ENCODE assay signal across 8 cellular contexts in the genomic region with DNA sequence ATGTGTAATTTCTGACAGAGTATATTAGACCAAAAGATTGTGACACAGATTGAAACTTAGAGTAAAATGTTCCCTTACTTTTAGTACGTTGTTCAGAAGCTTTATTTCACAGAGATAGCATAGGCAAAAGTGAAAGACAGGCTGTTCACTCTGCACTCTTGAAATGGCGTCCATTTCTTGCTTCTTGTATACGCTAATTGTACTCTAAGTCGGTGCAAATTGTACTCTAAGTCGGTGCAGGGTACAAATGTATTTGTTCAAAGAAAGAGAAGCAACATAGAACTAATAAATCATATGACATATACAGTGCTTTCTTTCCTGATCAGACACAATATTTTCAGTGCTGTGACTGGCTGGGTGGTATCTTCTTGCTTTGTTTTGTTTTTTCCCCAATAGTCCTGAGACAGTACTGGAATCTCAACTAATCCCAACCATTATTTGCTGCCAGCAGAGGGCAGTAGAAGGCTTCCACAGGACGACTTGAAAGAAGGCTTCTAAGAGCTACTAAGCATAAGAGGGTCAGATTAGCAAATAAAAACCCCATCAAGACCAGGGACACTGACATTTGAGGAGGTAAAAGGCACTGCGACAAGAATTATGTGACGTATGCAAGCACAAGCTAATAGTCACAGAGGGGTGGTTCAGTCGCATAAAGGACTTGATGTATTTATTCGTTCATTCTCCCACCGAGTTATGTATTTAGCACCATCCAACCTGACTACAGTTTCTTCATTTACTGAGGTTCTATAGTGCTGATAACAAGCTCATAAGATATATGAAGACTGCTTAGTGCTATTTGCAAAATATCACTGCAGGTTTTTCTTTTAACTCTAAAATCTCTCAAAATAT.
DNase-seq lines count a peak whose midpoint lies in the region; ATAC-seq, FAIRE-seq and TF ChIP-seq lines count a peak whose summit lies in the region.

No MANE protein-coding gene starts in this region.

- H3F3A ChIP-seq in neural progenitor cell (ENCODE audit: low read depth): no peaks in the 10 kb centered on the region

- H4K20me1 ChIP-seq in endothelial cell of umbilical vein (replicated peaks; ENCODE audit: control insufficient read depth, extremely low read depth, insufficient read depth, low read length) (no peaks in the 10 kb centered on the region), neural progenitor cell (ENCODE audit: low read depth) (no peaks in the 10 kb centered on the region)

- peaks cover 24% of the 10 kb centered on the region for H3K4me1 Mint-ChIP-seq in neural progenitor cell
- no peaks in the 10 kb centered on the region for H3K4me1 Mint-ChIP-seq in effector memory CD8-positive, alpha-beta T cell (ENCODE audit: low read depth in 2 of 2)

- H2AFZ ChIP-seq in endothelial cell of umbilical vein (ENCODE audit: low read depth, low read length) (no peak overlapping the region), neural progenitor cell (replicated peaks) (peak overlapping the region; percentile 96)

- H3K9me1 ChIP-seq in endothelial cell of umbilical vein (replicated peaks; ENCODE audit: control insufficient read depth, extremely low read depth, insufficient read depth, low read length): no peaks in the 10 kb centered on the region

- H3K27me3 Mint-ChIP-seq in neural progenitor cell (ENCODE audit: insufficient read depth, low read depth): peaks cover 4% of the 10 kb centered on the region
- no peaks in the 10 kb centered on the region for H3K27me3 Mint-ChIP-seq in effector memory CD8-positive, alpha-beta T cell

- H3K4me3 Mint-ChIP-seq in neural progenitor cell: no peak overlapping the region
- H3K4me3 Mint-ChIP-seq in effector memory CD8-positive, alpha-beta T cell: no peak overlapping the region

- no TSS peak for BruUV-seq in endothelial cell of umbilical vein (replicated peaks; lab: Mats Ljungman, UMichigan)

- no peak for TF ChIP-seq POLR2A in endothelial cell of umbilical vein (IDR thresholded peaks at IDR 0.05; ENCODE audit: low read depth, low read length)

- no peaks in the 10 kb centered on the region for H3K36me3 Mint-ChIP-seq in neural progenitor cell
- no peaks in the 10 kb centered on the region for H3K36me3 Mint-ChIP-seq in effector memory CD8-positive, alpha-beta T cell (ENCODE audit: insufficient read depth)

- peak; percentile 46 for TF ChIP-seq CTCF in AG09309 (IDR thresholded peaks at IDR 0.05; ENCODE audit: control insufficient read depth, insufficient read depth, low read depth, low read length, missing control alignments)
- peak; percentile 41 to 45 for TF ChIP-seq CTCF in endothelial cell of umbilical vein (IDR thresholded peaks at IDR 0.05; ENCODE audit: extremely low read depth in 1 of 2, insufficient read depth in 1 of 2, low read depth in 1 of 2, low read length in 2 of 2)
- TF ChIP-seq CTCF in neural progenitor cell (IDR thresholded peaks at IDR 0.05): peak; percentile 82

- dilution Hi-C loops in endothelial cell of umbilical vein (cut with MboI; ENCODE audit: extremely low pct_ligation_motif_present, low sequenced_read_pairs): no loop called here

- peak overlapping the region; percentile 57 for H3K27ac Mint-ChIP-seq in neural progenitor cell
- no peak overlapping the region for H3K27ac Mint-ChIP-seq in effector memory CD8-positive, alpha-beta T cell

- H3K27ac ChIP-seq in endothelial cell of umbilical vein (ENCODE audit: insufficient read depth, low read depth, low read length): no peak overlapping the region
- H3K27ac ChIP-seq in neural progenitor cell: no peak overlapping the region

- H3K9me3 Mint-ChIP-seq in neural progenitor cell: no peaks in the 10 kb centered on the region
- no peaks in the 10 kb centered on the region for H3K9me3 Mint-ChIP-seq in effector memory CD8-positive, alpha-beta T cell

- peak; percentile 63 for FAIRE-seq in endothelial cell of umbilical vein (lab: Jason Lieb, UNC)

- H3K9me3 ChIP-seq in endothelial cell of umbilical vein (replicated peaks; ENCODE audit: control insufficient read depth, insufficient read depth, low read length) (no peaks in the 10 kb centered on the region), neural progenitor cell (ENCODE audit: low read depth) (no peaks in the 10 kb centered on the region)

- ATAC-seq in GM18508 (IDR thresholded peaks at IDR 0.05; ENCODE audit: insufficient read depth, unreplicated experiment) (peak; percentile 83), HG02943 (IDR thresholded peaks at IDR 0.05; ENCODE audit: low read depth, unreplicated experiment) (peak; percentile 87)
- no peak for ATAC-seq in effector memory CD8-positive, alpha-beta T cell (replicated peaks)

- H3K9ac ChIP-seq in endothelial cell of umbilical vein (replicated peaks; ENCODE audit: extremely low read depth, insufficient read depth, low read length) (no peak overlapping the region), neural progenitor cell (no peak overlapping the region)

- H3K4me1 ChIP-seq in endothelial cell of umbilical vein (ENCODE audit: control insufficient read depth, extremely low read depth, insufficient read depth, low read length) (no peaks in the 10 kb centered on the region), neural progenitor cell (no peaks in the 10 kb centered on the region)

- H3K79me2 ChIP-seq in endothelial cell of umbilical vein (ENCODE audit: control insufficient read depth, insufficient read depth, low read length): no peaks in the 10 kb centered on the region
- H3K79me2 ChIP-seq in neural progenitor cell (ENCODE audit: low read depth): no peaks in the 10 kb centered on the region

- H3K4me3 ChIP-seq in AG09309 (ENCODE audit: control insufficient read depth, low read depth, low read length) (no peak overlapping the region), endothelial cell of umbilical vein (replicated peaks in 1 of 3; ENCODE audit: insufficient read depth in 1 of 3, low read depth in 1 of 3, low read length in 3 of 3) (no peak overlapping the region), neural progenitor cell (no peak overlapping the region)

- POLR2A ChIA-PET in endothelial cell of umbilical vein (lab: Charles Lee): no interaction called here

- H3K27me3 ChIP-seq in endothelial cell of umbilical vein (ENCODE audit: control insufficient read depth in 2 of 2, insufficient read depth in 2 of 2, low read length in 2 of 2): no peaks in the 10 kb centered on the region
- no peaks in the 10 kb centered on the region for H3K27me3 ChIP-seq in neural progenitor cell

- no peaks in the 10 kb centered on the region for H3K36me3 ChIP-seq in endothelial cell of umbilical vein (ENCODE audit: control insufficient read depth in 2 of 2, extremely low read depth in 1 of 2, insufficient read depth in 2 of 2, low read length in 2 of 2)
- H3K36me3 ChIP-seq in neural progenitor cell: no peaks in the 10 kb centered on the region

- intact Hi-C loops in endothelial cell of umbilical vein (cut with micrococcal nuclease): no loop called here

- CTCF ChIA-PET in endothelial cell of umbilical vein (lab: Charles Lee): interaction anchor here (1.0 kb wide), 1 partner anchor 1142 kb away, joined by 10 read pairs; no protein-coding TSS in a partner anchor

- H3K4me2 ChIP-seq in endothelial cell of umbilical vein (ENCODE audit: insufficient read depth, low read length) (no peak overlapping the region), neural progenitor cell (no peak overlapping the region)

- DNase-seq in AG09309 (ENCODE audit: low read depth) (no peak), NCI-H1694 (lab: John Stamatoyannopoulos, UW) (peak; percentile 77), T-helper 9 cell (peak; percentile 0), endothelial cell of umbilical vein (ENCODE audit: low read depth, low spot score) (peak; percentile 10), neural progenitor cell (ENCODE audit: low spot score) (peak; percentile 74)
- no peak for DNase-seq in effector memory CD8-positive, alpha-beta T cell

TF ChIP-seq in endothelial cell of umbilical vein, 7 proteins besides CTCF, POLR2A, EP300 and RAD21:
- TF ChIP-seq MYC (IDR thresholded peaks at IDR 0.05; ENCODE audit: low read depth, low read length) (no peak), FOS (IDR thresholded peaks at IDR 0.05; ENCODE audit: borderline replicate concordance, insufficient read depth, low read length) (no peak), GATA2 (IDR thresholded peaks at IDR 0.05; ENCODE audit: insufficient read depth, insufficient read length, low read depth, low read length) (no peak), EZH2 (IDR thresholded peaks at IDR 0.05; ENCODE audit: borderline replicate concordance, low read depth, low read length, severe bottlenecking) (no peak), JUN (IDR thresholded peaks at IDR 0.05; ENCODE audit: borderline replicate concordance, insufficient read depth, insufficient read length, low read depth) (no peak), POLR2AphosphoS5 (IDR thresholded peaks at IDR 0.05; ENCODE audit: insufficient read depth, low read depth, low read length) (no peak)
- TF ChIP-seq, protein P1, sequence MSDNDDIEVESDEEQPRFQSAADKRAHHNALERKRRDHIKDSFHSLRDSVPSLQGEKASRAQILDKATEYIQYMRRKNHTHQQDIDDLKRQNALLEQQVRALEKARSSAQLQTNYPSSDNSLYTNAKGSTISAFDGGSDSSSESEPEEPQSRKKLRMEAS (IDR thresholded peaks at IDR 0.05; ENCODE audit: insufficient read depth, insufficient read length): no peak

Comparison
In these comparisons a context has a peak if more than half of its experiments do, and no peak if none do; other contexts are left out.
1. DNase-seq: peak in NCI-H1694 (single experiment), T-helper 9 cell (single experiment), endothelial cell of umbilical vein (single experiment) and neural progenitor cell (single experiment); none in AG09309 (single experiment) and effector memory CD8-positive, alpha-beta T cell (0 of 3).
2. Peak in every context shown above with its lines, with median percentiles within 50 percentile points of each other: CTCF ChIP-seq.